ENCODE assay signal across 9 cellular contexts in the genomic region with DNA sequence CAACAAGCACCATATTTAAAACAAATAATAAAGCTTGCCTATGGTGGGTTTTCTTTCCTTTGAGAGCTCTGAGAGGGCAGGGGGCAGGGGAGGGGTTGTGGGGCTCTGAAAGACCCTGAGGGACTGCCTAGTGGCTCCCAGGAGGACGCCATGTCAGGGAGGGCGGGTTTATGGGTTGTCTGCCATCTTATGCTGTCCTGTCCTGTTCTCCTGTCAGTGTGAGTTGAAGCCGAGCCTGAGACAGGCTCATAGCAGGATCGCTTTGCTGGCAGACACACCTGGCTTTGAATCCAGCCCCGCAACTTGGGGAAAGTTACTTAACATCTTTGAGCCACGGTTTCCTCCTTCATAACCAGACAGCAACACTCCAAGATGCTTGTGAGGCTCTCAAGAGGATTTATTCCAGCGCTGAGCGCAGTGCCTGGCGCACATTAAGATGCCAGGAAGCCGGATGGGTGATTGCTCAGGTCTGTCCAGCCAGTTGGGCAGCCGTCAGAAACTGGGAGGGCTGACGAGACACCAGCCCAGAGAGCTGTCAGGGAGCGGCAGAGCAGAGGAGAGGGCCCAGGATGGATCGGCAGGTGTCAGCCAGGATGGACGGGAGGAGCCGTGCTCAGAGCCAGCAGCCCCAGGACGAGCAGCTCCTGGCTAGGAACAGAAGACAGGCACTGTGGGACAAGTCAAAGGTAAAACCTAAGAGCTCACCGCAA. TPM values are rescaled to one million over a fixed set of nuclear protein-coding genes. Genes with fewer than 3 reads are reported as not detected.
A peak's percentile ranks its signal among the peaks of the same experiment; 100 is the strongest.
DNase-seq lines count a peak whose midpoint lies in the region; ATAC-seq and TF ChIP-seq lines count a peak whose summit lies in the region.
"Had no signal": no experiment of that assay in that cellular context is flagged by ENCODE, and none has a peak within 500 bp of the region (broad histone marks: within the 10 kb centered on the region; RNA-seq: fewer than 3 reads in every experiment).

No MANE protein-coding gene starts in this region.

- peak overlapping the region; percentile 56 for H3K4me3 ChIP-seq in naive thymus-derived CD4-positive, alpha-beta T cell (ENCODE audit: low read length)
- H3K4me3 ChIP-seq in uterus = peak overlapping the region; percentile 25 to 41

- no peaks in the 10 kb centered on the region for H3K9me3 ChIP-seq in naive thymus-derived CD4-positive, alpha-beta T cell (ENCODE audit: control insufficient read depth in 2 of 3, low read length in 3 of 3)
- no peaks in the 10 kb centered on the region for H3K9me3 ChIP-seq in uterus

- H3K4me1 Mint-ChIP-seq in activated naive CD4-positive, alpha-beta T cell treated with anti-CD3 and anti-CD28 coated beads, Interleukin-2, amount 50 U/mL, for 24 hours = peaks cover 93% of the 10 kb centered on the region
- peaks cover 32% of the 10 kb centered on the region for H3K4me1 Mint-ChIP-seq in chondrocyte (ENCODE audit: low read depth)
- H3K4me1 Mint-ChIP-seq in naive thymus-derived CD4-positive, alpha-beta T cell = peaks cover 62 to 97% (median 93%) of the 10 kb centered on the region in 7 donors

- H3K27me3 ChIP-seq in naive thymus-derived CD4-positive, alpha-beta T cell (ENCODE audit: control insufficient read depth in 2 of 2, insufficient read depth in 2 of 2, low read length in 2 of 2) = no peaks in the 10 kb centered on the region
- H3K27me3 ChIP-seq in uterus = no peaks in the 10 kb centered on the region

- POLR2A ChIA-PET in naive thymus-derived CD4-positive, alpha-beta T cell (lab: Charles Lee) = interaction anchor here (0.6 to 12.5 kb wide), 3 partner anchors 11 to 384 kb away, joined by 3 to 637 read pairs (median 3); partner anchors contain the start of gene MIPEP

- H3K9me3 Mint-ChIP-seq in activated naive CD4-positive, alpha-beta T cell treated with anti-CD3 and anti-CD28 coated beads, Interleukin-2, amount 50 U/mL, for 24 hours = no peaks in the 10 kb centered on the region
- no peaks in the 10 kb centered on the region for H3K9me3 Mint-ChIP-seq in chondrocyte (ENCODE audit: low read depth)
- H3K9me3 Mint-ChIP-seq in naive thymus-derived CD4-positive, alpha-beta T cell = peaks cover 0 to 5% (median 0%) of the 10 kb centered on the region in 11 donors

- H3K4me1 ChIP-seq in naive thymus-derived CD4-positive, alpha-beta T cell (ENCODE audit: control insufficient read depth in 2 of 2, insufficient read depth in 2 of 2, low read length in 2 of 2) = peaks cover 80 to 85% of the 10 kb centered on the region in 2 donors
- peaks cover 0 to 8% of the 10 kb centered on the region in 2 donors for H3K4me1 ChIP-seq in uterus

- CTCF ChIA-PET in naive thymus-derived CD4-positive, alpha-beta T cell (lab: Charles Lee) = interaction anchor here (5.4 kb wide), 1 partner anchor 20 kb away, joined by 62 read pairs; no protein-coding TSS in a partner anchor

- DNase-seq in activated naive CD4-positive, alpha-beta T cell treated with Interleukin-2 at 50 U/mL for 16 hours = no peak
- DNase-seq in chondrocyte (ENCODE audit: low spot score) = no peak
- DNase-seq in naive thymus-derived CD4-positive, alpha-beta T cell = peak in 3 of 9 donors; percentile 22 to 40 (median 27)
- DNase-seq in uterus = peak in 1 of 2 donors; percentile 27
- DNase-seq in cerebellar nuclear complex (lab: John Stamatoyannopoulos, UW) = no peak
- no peak for DNase-seq in stimulated activated CD4-positive, alpha-beta T cell treated with anti-CD3 and anti-CD28 coated beads, Interleukin-15, amount 100 ng/mL, for 24 hours
- DNase-seq: NCI-H1694 had no signal

- peak overlapping the region; percentile 90 for H3K4me3 Mint-ChIP-seq in activated naive CD4-positive, alpha-beta T cell treated with anti-CD3 and anti-CD28 coated beads, Interleukin-2, amount 50 U/mL, for 24 hours
- H3K4me3 Mint-ChIP-seq in chondrocyte (ENCODE audit: unreplicated experiment) = peak overlapping the region; percentile 66
- peak overlapping the region; percentile 87 to 99 (median 92) for H3K4me3 Mint-ChIP-seq in naive thymus-derived CD4-positive, alpha-beta T cell

- no peak for TF ChIP-seq POLR2A in uterus (IDR thresholded peaks at IDR 0.05)

- H3K27ac Mint-ChIP-seq in activated naive CD4-positive, alpha-beta T cell treated with anti-CD3 and anti-CD28 coated beads, Interleukin-2, amount 50 U/mL, for 24 hours = peak overlapping the region; percentile 98
- H3K27ac Mint-ChIP-seq in chondrocyte (ENCODE audit: unreplicated experiment) = peak overlapping the region; percentile 33
- peak overlapping the region; percentile 97 to 100 (median 99) for H3K27ac Mint-ChIP-seq in naive thymus-derived CD4-positive, alpha-beta T cell

- no peak for ATAC-seq in naive thymus-derived CD4-positive, alpha-beta T cell
- ATAC-seq in HG03139 (IDR thresholded peaks at IDR 0.05; ENCODE audit: unreplicated experiment) = no peak

- no peaks in the 10 kb centered on the region for H3K36me3 ChIP-seq in naive thymus-derived CD4-positive, alpha-beta T cell (ENCODE audit: control insufficient read depth in 2 of 3, insufficient read depth in 3 of 3, low read length in 3 of 3)
- H3K36me3 ChIP-seq in uterus = no peaks in the 10 kb centered on the region

- peaks cover 11% of the 10 kb centered on the region for H3K36me3 Mint-ChIP-seq in activated naive CD4-positive, alpha-beta T cell treated with anti-CD3 and anti-CD28 coated beads, Interleukin-2, amount 50 U/mL, for 24 hours
- H3K36me3 Mint-ChIP-seq in chondrocyte (ENCODE audit: low read depth) = no peaks in the 10 kb centered on the region
- H3K36me3 Mint-ChIP-seq in naive thymus-derived CD4-positive, alpha-beta T cell = peaks cover 0 to 15% (median 4%) of the 10 kb centered on the region in 5 donors

- H3K27ac ChIP-seq in naive thymus-derived CD4-positive, alpha-beta T cell (ENCODE audit: low read depth, low read length) = peak overlapping the region; percentile 94
- H3K27ac ChIP-seq in uterus = peak overlapping the region; percentile 85 to 87

- TF ChIP-seq CTCF in chondrocyte (IDR thresholded peaks at IDR 0.05) (no peak), uterus (IDR thresholded peaks at IDR 0.05) (no peak)

- intact Hi-C loops in naive thymus-derived CD4-positive, alpha-beta T cell (cut with micrococcal nuclease) = loop anchor here in 1 of 2 donors (5.0 kb wide), 2 partner anchors 35 to 895 kb away; partner anchors contain the start of gene C1QTNF9
- intact Hi-C loops in uterus (cut with DNase I; ENCODE audit: low total_unique reads) = no loop called here

- no peaks in the 10 kb centered on the region for H3K27me3 Mint-ChIP-seq in activated naive CD4-positive, alpha-beta T cell treated with anti-CD3 and anti-CD28 coated beads, Interleukin-2, amount 50 U/mL, for 24 hours
- H3K27me3 Mint-ChIP-seq in chondrocyte (ENCODE audit: low read depth) = no peaks in the 10 kb centered on the region
- H3K27me3 Mint-ChIP-seq in naive thymus-derived CD4-positive, alpha-beta T cell = peaks cover 0 to 3% (median 0%) of the 10 kb centered on the region in 5 donors

RNA-seq across cellular contexts. Expression of gene C1QTNF9, which starts 36.8 kb away (rescaled TPM):
- total RNA-seq in chondrocyte (not detected in 3 replicates), uterus (under 1 TPM in 2 of 4 donors, not detected in 2; 0.28 to 0.70 TPM)
- total RNA-seq in naive thymus-derived CD4-positive, alpha-beta T cell = under 1 TPM in 1 of 5 experiments, not detected in 4; 0.19 TPM
- polyA plus RNA-seq in naive thymus-derived CD4-positive, alpha-beta T cell = not detected

Comparison
In these comparisons a context has a peak if more than half of its experiments do, and no peak if none do; other contexts are left out.
1. H3K27ac Mint-ChIP-seq: peak in every context shown above with its lines; median percentile 99 in naive thymus-derived CD4-positive, alpha-beta T cell; 98 in activated naive CD4-positive, alpha-beta T cell treated with anti-CD3 and anti-CD28 coated beads, Interleukin-2, amount 50 U/mL, for 24 hours; 33 in chondrocyte.